In the genomic region with DNA sequence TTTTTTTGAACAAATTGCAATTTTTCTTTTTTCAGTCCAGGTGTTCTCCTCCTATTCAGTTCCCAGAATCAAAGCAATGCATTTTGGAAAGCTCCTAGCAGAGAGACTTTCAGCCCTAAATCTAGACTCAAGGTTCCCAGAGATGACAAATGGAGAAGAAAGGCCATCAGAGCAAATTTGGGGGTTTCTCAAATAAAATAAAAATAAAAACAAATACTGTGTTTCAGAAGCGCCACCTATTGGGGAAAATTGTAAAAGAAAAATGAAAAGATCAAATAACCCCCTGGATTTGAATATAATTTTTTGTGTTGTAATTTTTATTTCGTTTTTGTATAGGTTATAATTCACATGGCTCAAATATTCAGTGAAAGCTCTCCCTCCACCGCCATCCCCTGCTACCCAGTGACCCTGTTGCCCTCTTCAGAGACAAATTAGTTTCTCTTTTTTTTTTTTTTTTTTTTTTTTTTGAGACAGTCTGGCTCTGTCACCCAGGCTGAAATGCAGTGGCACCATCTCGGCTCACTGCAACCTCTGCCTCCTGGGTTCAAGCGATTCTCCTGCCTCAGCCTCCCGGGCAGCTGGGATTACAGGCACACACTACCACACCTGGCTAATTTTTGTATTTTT, we compare ENCODE assay signal across 7 cellular contexts. TPM values are rescaled to one million over a fixed set of nuclear protein-coding genes. Genes with fewer than 3 reads are reported as not detected.
A peak's percentile ranks its signal among the peaks of the same experiment; 100 is the strongest.
DNase-seq lines count a peak whose midpoint lies in the region; FAIRE-seq and TF ChIP-seq lines count a peak whose summit lies in the region.

No MANE protein-coding gene starts in this region.

- peak; percentile 89 for FAIRE-seq in G401.6 (lab: Jason Lieb, UNC)

- H3K4me3 ChIP-seq in astrocyte of the cerebellum (ENCODE audit: low read depth, low read length), result no peak overlapping the region

- DNase-seq in LHCN-M2 (ENCODE audit: low read depth) (peak; percentile 27), astrocyte of the cerebellum (ENCODE audit: low read depth) (no peak), midbrain (lab: John Stamatoyannopoulos, UW) (peak; percentile 6), occipital lobe (lab: John Stamatoyannopoulos, UW) (no peak), iPS-NIHi7 (ENCODE audit: extremely low spot score) (no peak)
- no peak for DNase-seq in activated T-cell treated with anti-CD3 and anti-CD28 coated beads, Interleukin-2, amount 50 U/mL, for 48 hours

- TF ChIP-seq CTCF in astrocyte of the cerebellum (IDR thresholded peaks at IDR 0.05; ENCODE audit: low read depth, low read length, missing control alignments), result peak; percentile 37

- in situ Hi-C loops in astrocyte of the cerebellum (cut with HindIII; ENCODE audit: low sequenced_read_pairs), result no loop called here

RNA-seq across cellular contexts. Expression of a gene that starts 6.2 kb away (rescaled TPM):
- total RNA-seq in LHCN-M2 (2014; rRNA removed) (41.7 and 48.5 TPM in 2 replicates), occipital lobe (59.7 TPM)
- 9.7 TPM for polyA plus RNA-seq in LHCN-M2 (2012)

RNA-seq across cellular contexts. Expression of a gene that starts 9.1 kb away (rescaled TPM):
- not detected in 2 replicates for total RNA-seq in LHCN-M2 (2014; rRNA removed)
- not detected for polyA plus RNA-seq in LHCN-M2 (2012)
- total RNA-seq in occipital lobe, result not detected

RNA-seq across cellular contexts. Expression of a gene that starts 10.7 kb away (rescaled TPM):
- total RNA-seq in LHCN-M2 (2014; rRNA removed) (not detected in 2 replicates), occipital lobe (not detected)
- not detected for polyA plus RNA-seq in LHCN-M2 (2012)

RNA-seq across cellular contexts. Expression of a gene that starts 48.2 kb away (rescaled TPM):
- total RNA-seq in LHCN-M2 (2014; rRNA removed), result 31.6 and 42.5 TPM in 2 replicates
- polyA plus RNA-seq in LHCN-M2 (2012), result 483 TPM
- 67.4 TPM for total RNA-seq in occipital lobe

RNA-seq across cellular contexts. Expression of a gene that starts 48.7 kb away (rescaled TPM):
- not detected in 2 replicates for total RNA-seq in LHCN-M2 (2014; rRNA removed)
- not detected for polyA plus RNA-seq in LHCN-M2 (2012)
- total RNA-seq in occipital lobe, result not detected

Comparison
In these comparisons a context has a peak if more than half of its experiments do, and no peak if none do; other contexts are left out.
1. DNase-seq: peak in LHCN-M2 (single experiment) and midbrain (single experiment); none in astrocyte of the cerebellum (single experiment), occipital lobe (single experiment), iPS-NIHi7 (single experiment) and activated T-cell treated with anti-CD3 and anti-CD28 coated beads, Interleukin-2, amount 50 U/mL, for 48 hours (0 of 2).